Comparison of ENCODE assay signal across 8 cellular contexts in the genomic region with DNA sequence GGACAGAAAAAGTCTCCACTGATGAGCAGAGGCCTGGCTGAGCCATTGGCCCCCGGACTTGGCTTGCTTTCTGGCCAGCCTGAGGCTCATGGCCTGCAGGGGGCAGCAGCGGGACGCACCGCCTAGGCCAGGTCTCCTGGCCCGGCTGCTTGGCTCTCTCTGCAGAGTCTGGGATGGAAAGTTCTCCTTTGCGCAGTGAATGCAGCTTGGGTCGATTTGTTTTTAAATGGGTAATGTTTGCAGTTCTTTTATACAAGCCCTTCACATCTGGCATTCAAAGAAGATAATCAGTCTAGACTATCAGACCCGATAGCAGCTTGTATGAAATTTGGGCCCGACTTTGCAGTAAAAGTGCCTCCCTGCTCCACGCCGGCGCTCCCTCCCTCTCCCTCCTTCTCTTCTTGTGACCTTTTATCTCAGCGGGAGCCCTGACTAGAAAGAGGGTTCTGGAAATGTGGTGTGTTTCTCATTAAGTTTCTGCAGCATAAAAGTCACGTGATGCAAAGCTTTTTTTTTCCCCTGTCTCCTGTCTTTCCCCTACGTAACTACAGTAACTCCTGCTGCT. TPM values are rescaled to one million over a fixed set of nuclear protein-coding genes. Genes with fewer than 3 reads are reported as not detected.
DNase-seq lines count a peak whose midpoint lies in the region; ATAC-seq and TF ChIP-seq lines count a peak whose summit lies in the region.

No MANE protein-coding gene starts in this region.

- no peak overlapping the region for H3K27ac ChIP-seq in CD4-positive, alpha-beta T cell (ENCODE audit: low read depth, low read length)
- H3K27ac ChIP-seq in right cardiac atrium (ENCODE audit: low read length) (no peak overlapping the region), aorta (ENCODE audit: low read depth in 1 of 2, low read length in 2 of 2) (no peak overlapping the region)

- H3K27ac Mint-ChIP-seq in CD4-positive, alpha-beta T cell: no peak overlapping the region

- H3K36me3 ChIP-seq in MG63 (no peaks in the 10 kb centered on the region), aorta (ENCODE audit: control insufficient read depth in 1 of 2, insufficient read depth in 2 of 2, low read length in 1 of 2) (no peaks in the 10 kb centered on the region)

- H3K9me3 Mint-ChIP-seq in CD4-positive, alpha-beta T cell: no peaks in the 10 kb centered on the region

- intact Hi-C loops in CD4-positive, alpha-beta T cell (cut with DNase I, micrococcal nuclease): loop anchor here (1.0 to 10.0 kb wide), 4 partner anchors 1296 to 1860 kb away; no protein-coding TSS in a partner anchor
- intact Hi-C loops in right cardiac atrium (cut with DNase I) (loop anchor here (5.0 to 10.0 kb wide), 7 partner anchors 610 to 1300 kb away; a partner anchor contains a TSS), aorta (cut with DNase I) (loop anchor here (1.0 to 10.0 kb wide), 8 partner anchors 200 to 1297 kb away; no protein-coding TSS in a partner anchor)

- 22% methylated on average over 15 of the region's 15 CpGs for WGBS in right cardiac atrium
- WGBS in aorta, 2 donors: 11 to 13% methylated on average over 15 of the region's 15 CpGs

- peaks cover 7% of the 10 kb centered on the region for H3K27me3 Mint-ChIP-seq in CD4-positive, alpha-beta T cell

- no peaks in the 10 kb centered on the region for H3K9me3 ChIP-seq in CD4-positive, alpha-beta T cell (ENCODE audit: control insufficient read depth, low read length)
- H3K9me3 ChIP-seq in MG63 (no peaks in the 10 kb centered on the region), right cardiac atrium (ENCODE audit: control insufficient read depth, low read length) (no peaks in the 10 kb centered on the region), aorta (ENCODE audit: control insufficient read depth, low read length) (no peaks in the 10 kb centered on the region)

- H3K4me1 Mint-ChIP-seq in CD4-positive, alpha-beta T cell (ENCODE audit: low read depth): no peaks in the 10 kb centered on the region

- H3K4me1 ChIP-seq in right cardiac atrium (ENCODE audit: control insufficient read depth, insufficient read depth, low read length) (peaks cover 2% of the 10 kb centered on the region), aorta (ENCODE audit: control insufficient read depth in 1 of 2, insufficient read depth in 2 of 2, low read length in 2 of 2) (no peaks in the 10 kb centered on the region)

- peak; percentile 58 for ATAC-seq in CD4-positive, alpha-beta T cell (ENCODE audit: poor library complexity)
- peak; percentile 60 for ATAC-seq in GM21360 (IDR thresholded peaks at IDR 0.05; ENCODE audit: unreplicated experiment)
- ATAC-seq in right cardiac atrium: peak; percentile 94
- ATAC-seq in aorta (ENCODE audit: low FRiP score): peak; percentile 94

- POLR2A ChIA-PET in CD4-positive, alpha-beta T cell (lab: Charles Lee): no interaction called here

- peak; percentile 85 for TF ChIP-seq CTCF in CD4-positive, alpha-beta T cell (IDR thresholded peaks at IDR 0.05)

- H3K4me3 Mint-ChIP-seq in CD4-positive, alpha-beta T cell: no peak overlapping the region

- no peaks in the 10 kb centered on the region for H3K27me3 ChIP-seq in CD4-positive, alpha-beta T cell (ENCODE audit: control insufficient read depth, insufficient read depth, low read length)
- H3K27me3 ChIP-seq in MG63 (no peaks in the 10 kb centered on the region), right cardiac atrium (ENCODE audit: control insufficient read depth, insufficient read depth) (no peaks in the 10 kb centered on the region), aorta (ENCODE audit: control insufficient read depth in 1 of 2, insufficient read depth in 2 of 2, low read length in 1 of 2) (no peaks in the 10 kb centered on the region)

- CTCF ChIA-PET in CD4-positive, alpha-beta T cell (lab: Charles Lee): interaction anchor here (0.5 to 2.2 kb wide), 5 partner anchors 12 to 1517 kb away, joined by 3 to 9 read pairs (median 3); no protein-coding TSS in a partner anchor

- H3K36me3 Mint-ChIP-seq in CD4-positive, alpha-beta T cell (ENCODE audit: low read depth): no peaks in the 10 kb centered on the region

- H3K4me3 ChIP-seq in MG63 (no peak overlapping the region), right cardiac atrium (ENCODE audit: low read length) (no peak overlapping the region), aorta (ENCODE audit: low read length in 2 of 2) (no peak overlapping the region)

- peak; percentile 39 to 75 (median 60) for DNase-seq in CD4-positive, alpha-beta T cell
- DNase-seq in MG63: peak; percentile 51
- peak; percentile 9 for DNase-seq in T-helper 22 cell (ENCODE audit: low read depth)
- peak; percentile 4 to 89 (median 71) for DNase-seq in anterior cingulate cortex (lab: John Stamatoyannopoulos, UW)
- DNase-seq in right cardiac atrium: peak; percentile 91 to 97 (median 96)
- peak; percentile 45 for DNase-seq in pulmonary artery endothelial cell (ENCODE audit: low read depth, low spot score)
- DNase-seq in aorta: peak; percentile 93 to 96

RNA-seq across cellular contexts. Expression of a gene that starts 59.9 kb away (rescaled TPM):
- 1 to 10 TPM; 8.6 to 8.8 TPM for total RNA-seq in CD4-positive, alpha-beta T cell
- 3.6 and 10.2 TPM in 2 replicates for total RNA-seq in MG63 (2014; rRNA removed; shearing (Covaris generic); ENCODE audit: low replicate concordance)
- 10 to 100 TPM; 10.0 to 14.0 (median 10.7) TPM for total RNA-seq in right cardiac atrium
- 7.4 TPM for polyA plus RNA-seq in right cardiac atrium
- total RNA-seq in pulmonary artery endothelial cell: 8.8 and 9.6 TPM in 2 replicates
- total RNA-seq in aorta: 10 to 100 TPM; 24.1 to 35.1 TPM
- 10 to 100 TPM; 11.3 to 21.5 TPM for polyA plus RNA-seq in aorta

Comparison
In these comparisons a context has a peak if more than half of its experiments do, and no peak if none do; other contexts are left out.
1. DNase-seq: peak in every context shown above with its lines; median percentile 96 in right cardiac atrium; 94 in aorta; 71 in anterior cingulate cortex; 60 in CD4-positive, alpha-beta T cell; 51 in MG63; 45 in pulmonary artery endothelial cell; 9 in T-helper 22 cell.